ENCODE assay signal across 13 cellular contexts in the genomic region with DNA sequence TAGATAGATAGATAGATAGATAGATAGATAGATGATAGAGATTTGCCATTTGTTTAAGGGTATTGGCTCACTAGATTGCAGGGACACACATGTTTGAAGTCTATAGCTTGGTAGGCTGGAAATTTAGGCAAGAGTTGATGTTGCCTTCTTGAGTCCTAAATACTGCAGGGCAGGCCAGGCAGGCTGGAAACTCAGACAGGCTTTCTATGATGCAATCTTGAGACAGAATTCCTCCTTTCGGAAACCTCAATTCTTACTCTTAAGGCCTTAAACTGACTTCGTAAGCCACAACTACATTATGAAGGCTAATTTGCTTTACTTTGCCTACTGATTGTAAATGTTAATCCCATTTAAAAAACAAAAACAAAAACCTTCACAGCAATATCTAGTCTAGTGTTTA.
"Had no signal": no experiment of that assay in that cellular context is flagged by ENCODE, and none has a peak within 500 bp of the region (broad histone marks: within the 10 kb centered on the region; RNA-seq: fewer than 3 reads in every experiment).

No MANE protein-coding gene starts in this region.

- H3K4me3 ChIP-seq: cardiac muscle cell, upper lobe of right lung had no signal

- DNase-seq: activated effector memory CD4-positive, alpha-beta T cell treated with Interleukin-2 at 50 U/mL for 16 hours; activated T-cell treated with anti-CD3 and anti-CD28 coated beads, Interleukin-2, amount 50 U/mL, for 1 hour; aorta; effector CD4-positive, alpha-beta T cell; stimulated activated CD4-positive, alpha-beta T cell treated with anti-CD3 and anti-CD28 coated beads, Interleukin-15, amount 100 ng/mL, for 24 hours; stimulated activated CD4-positive, alpha-beta T cell treated with anti-CD3 and anti-CD28 coated beads, Interleukin-4, amount 100 ng/mL, for 24 hours; T-helper 2 cell; upper lobe of right lung had no signal

- H3K27me3 Mint-ChIP-seq: activated naive CD8-positive, alpha-beta T cell had no signal

- ATAC-seq: activated CD4-positive, CD25-positive, alpha-beta regulatory T cell treated with anti-CD3 and anti-CD28 coated beads, Interleukin-2, amount 50 U/mL, for 24 hours; upper lobe of right lung had no signal

- H3K27ac ChIP-seq: cardiac muscle cell, upper lobe of right lung had no signal

- H3K27me3 ChIP-seq: cardiac muscle cell, upper lobe of right lung had no signal

- H3K36me3 ChIP-seq: cardiac muscle cell, upper lobe of right lung had no signal

- H3K9me3 ChIP-seq: upper lobe of right lung had no signal

- H3K36me3 Mint-ChIP-seq: activated naive CD8-positive, alpha-beta T cell had no signal

- H3K4me3 Mint-ChIP-seq: activated naive CD8-positive, alpha-beta T cell; nephron; stimulated activated naive CD8-positive, alpha-beta T cell treated with anti-CD3 and anti-CD28 coated beads, Interleukin-15, Interleukin-2, amounts not matched to agents 100 ng/mL and 50 ng/mL, for 24 hours had no signal

- H3K27ac Mint-ChIP-seq: activated naive CD8-positive, alpha-beta T cell; nephron; stimulated activated naive CD8-positive, alpha-beta T cell treated with anti-CD3 and anti-CD28 coated beads, Interleukin-15, Interleukin-2, amounts not matched to agents 100 ng/mL and 50 ng/mL, for 24 hours had no signal

- H3K9me3 Mint-ChIP-seq: nephron; stimulated activated naive CD8-positive, alpha-beta T cell treated with anti-CD3 and anti-CD28 coated beads, Interleukin-15, Interleukin-2, amounts not matched to agents 100 ng/mL and 50 ng/mL, for 24 hours had no signal
